ENCODE assay signal across 16 cellular contexts in the genomic region with DNA sequence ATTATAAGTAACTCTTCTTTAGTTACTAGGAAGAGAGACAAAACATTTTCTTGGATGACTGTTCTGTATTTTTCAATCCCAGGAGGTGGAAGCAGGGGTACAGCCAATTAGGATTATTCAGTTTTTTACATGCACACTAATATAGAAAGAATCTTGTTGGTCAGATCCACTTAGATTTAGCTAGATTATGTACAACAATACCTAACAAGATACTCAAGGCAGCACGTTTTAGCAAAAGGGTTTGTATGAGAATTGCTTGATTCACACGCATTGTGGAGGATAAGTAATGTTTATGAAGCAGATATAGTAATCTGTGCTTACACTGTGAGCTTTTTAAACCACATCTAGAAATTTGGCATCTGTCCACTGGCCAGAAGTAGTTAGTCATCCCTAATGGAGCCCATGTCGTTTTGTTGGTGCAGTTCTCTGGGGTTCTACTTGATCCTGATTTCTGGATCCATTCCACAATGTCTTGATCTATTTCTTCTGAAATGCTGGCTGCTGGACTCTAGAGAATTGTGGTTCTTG.
DNase-seq lines count a peak whose midpoint lies in the region; ATAC-seq and TF ChIP-seq lines count a peak whose summit lies in the region.
"Had no signal": no experiment of that assay in that cellular context is flagged by ENCODE, and none has a peak within 500 bp of the region (broad histone marks: within the 10 kb centered on the region; RNA-seq: fewer than 3 reads in every experiment).

No MANE protein-coding gene starts in this region.

- ATAC-seq in HG03159 (IDR thresholded peaks at IDR 0.05; ENCODE audit: unreplicated experiment), result no peak
- ATAC-seq: foreskin keratinocyte, left lobe of liver had no signal

- H3K4me3 ChIP-seq in HFF-Myc (replicated peaks; ENCODE audit: low read depth, low read length), result no peak overlapping the region

- no peak for TF ChIP-seq CTCF in HFF-Myc (IDR thresholded peaks at IDR 0.05; ENCODE audit: low read depth, low read length, missing control alignments)

- peak; percentile 75 for DNase-seq in A172 (ENCODE audit: low spot score)
- DNase-seq in HFF-Myc (ENCODE audit: extremely low read depth, low read depth), result peak; percentile 11
- DNase-seq in amniotic epithelial cell (ENCODE audit: low read depth), result peak; percentile 0
- DNase-seq in glomerular visceral epithelial cell (ENCODE audit: extremely low spot score), result peak; percentile 74
- DNase-seq in AG08396 (ENCODE audit: low spot score), result no peak
- no peak for DNase-seq in GM19240 (ENCODE audit: insufficient read length, low spot score)
- no peak for DNase-seq in GF-D8 (lab: John Stamatoyannopoulos, UW)
- DNase-seq: activated CD4-positive, alpha-beta T cell treated with anti-CD3 and anti-CD28 coated beads, Interleukin-2, amount 50 U/mL, for 48 hours; activated naive CD4-positive, alpha-beta T cell treated with anti-CD3 and anti-CD28 coated beads, Interleukin-2, amount 50 U/mL, for 16 hours; activated T-cell treated with anti-CD3 and anti-CD28 coated beads, Interleukin-2, amount 50 U/mL, for 1 hour; CD4-positive, alpha-beta T cell; foreskin keratinocyte; NCI-H1048; stimulated activated CD4-positive, alpha-beta T cell treated with anti-CD3 and anti-CD28 coated beads, Interleukin-2, amount 100 ng/mL, for 48 hours had no signal

Comparison
In these comparisons a context has a peak if more than half of its experiments do, and no peak if none do; other contexts are left out.
1. DNase-seq: peak in A172 (single experiment), HFF-Myc (single experiment), amniotic epithelial cell (single experiment) and glomerular visceral epithelial cell (single experiment); none in AG08396 (single experiment), GM19240 (single experiment) and GF-D8 (single experiment).